Comparison of ENCODE assay signal across 24 cellular contexts in genomic region chr13:71499235-71499634, GRCh38.
"Had no signal": no experiment of that assay in that cellular context is flagged by ENCODE, and none has a peak within 500 bp of the region (broad histone marks: within the 10 kb centered on the region; RNA-seq: fewer than 3 reads in every experiment).

No MANE protein-coding gene starts in this region.

- H3K4me3 ChIP-seq: breast epithelium, coronary artery, gastroesophageal sphincter, pancreas, sigmoid colon, smooth muscle cell, thyroid gland, upper lobe of right lung had no signal

- ATAC-seq: activated CD4-positive, alpha-beta T cell treated with anti-CD3 and anti-CD28 coated beads for 36 hours; activated T-cell treated with anti-CD3 and anti-CD28 coated beads, Interleukin-2, amount 50 U/mL, for 4 hours; esophagus mucosa; gastroesophageal sphincter; natural killer cell; pancreas; upper lobe of right lung had no signal

- H3K4me2 ChIP-seq: smooth muscle cell had no signal

- H3K27me3 ChIP-seq: breast epithelium, gastroesophageal sphincter, pancreas, sigmoid colon, thyroid gland, upper lobe of right lung had no signal

- H3K27ac ChIP-seq: breast epithelium, coronary artery, pancreas, sigmoid colon, thyroid gland, upper lobe of right lung had no signal

- H3K36me3 ChIP-seq: breast epithelium, gastroesophageal sphincter, pancreas, sigmoid colon, thyroid gland, upper lobe of right lung had no signal

- DNase-seq: activated B cell treated with CpG ODN at 0.5 μM for 24 hours; activated CD4-positive, alpha-beta T cell treated with anti-CD3 and anti-CD28 coated beads for 36 hours; activated CD4-positive, alpha-beta T cell treated with anti-CD3 and anti-CD28 coated beads, Interleukin-2, amount 50 U/mL, for 4 hours; activated CD8-positive, alpha-beta memory T cell treated with anti-CD3 and anti-CD28 coated beads, Interleukin-2, amount 50 U/mL, for 48 hours; activated naive CD4-positive, alpha-beta T cell; activated naive CD8-positive, alpha-beta T cell treated with anti-CD3 and anti-CD28 coated beads for 36 hours; activated T-cell treated with anti-CD3 and anti-CD28 coated beads, Interleukin-2, amount 50 U/mL, for 4 hours; amniotic stem cell; cerebellar nuclear complex; head of caudate nucleus; midbrain; natural killer cell; pancreas; sigmoid colon; stimulated activated CD4-positive, alpha-beta T cell treated with anti-CD3 and anti-CD28 coated beads, Interleukin-4, amount 100 ng/mL, for 1 hour; stimulated activated naive CD4-positive, alpha-beta T cell; T-helper 9 cell; thyroid gland; upper lobe of right lung had no signal

- H3K4me1 ChIP-seq: breast epithelium, gastroesophageal sphincter, sigmoid colon, thyroid gland, upper lobe of right lung had no signal

- H3K9me3 ChIP-seq: breast epithelium, gastroesophageal sphincter, pancreas, sigmoid colon, thyroid gland, upper lobe of right lung had no signal
